ENCODE assay signal across 2 cellular contexts in genomic region chr19:4379383-4380253, GRCh38.
TF ChIP-seq lines count a peak whose summit lies in the region.

No MANE protein-coding gene starts in this region.

TF ChIP-seq in liver, 16 proteins besides CTCF, POLR2A, EP300 and RAD21:
- TF ChIP-seq YY1 (IDR thresholded peaks at IDR 0.05) (peak; percentile 20), HNF4A (conservative IDR thresholded peaks at IDR 0.05) (peak; percentile 45 to 71), GABPA (IDR thresholded peaks at IDR 0.05 in 1 of 2, conservative IDR thresholded peaks at IDR 0.05 in 1 of 2) (peak in 1 of 2 donors; percentile 45), JUND (IDR thresholded peaks at IDR 0.05) (peak in 1 of 2 donors; percentile 24), FOXA2 (IDR thresholded peaks at IDR 0.05) (peak; percentile 15), SP1 (IDR thresholded peaks at IDR 0.05) (peak; percentile 33), RXRA (IDR thresholded peaks at IDR 0.05) (peak; percentile 17 to 79), HNF4G (IDR thresholded peaks at IDR 0.05) (no peak), EGR1 (IDR thresholded peaks at IDR 0.05; ENCODE audit: low read depth in 2 of 2) (peak; percentile 75 to 94), MAX (IDR thresholded peaks at IDR 0.05) (no peak)

TF ChIP-seq in HepG2, 621 proteins besides CTCF, POLR2A, EP300 and RAD21:
- TF ChIP-seq ZFP36 (IDR thresholded peaks at IDR 0.05; ENCODE audit: borderline replicate concordance, low read depth, low read length, partially characterized antibody) (no peak), MEIS1 (CRISPR knock-in tag; IDR thresholded peaks at IDR 0.05; ENCODE audit: borderline replicate concordance) (no peak), ZBTB8A (CRISPR knock-in tag; IDR thresholded peaks at IDR 0.05; ENCODE audit: borderline replicate concordance, low read depth) (no peak), RFXANK (CRISPR knock-in tag; IDR thresholded peaks at IDR 0.05) (no peak), POGK (CRISPR knock-in tag; conservative IDR thresholded peaks at IDR 0.05) (no peak), SOX13 (IDR thresholded peaks at IDR 0.05) (no peak), SOX13 (CRISPR knock-in tag; conservative IDR thresholded peaks at IDR 0.05 in 1 of 2, IDR thresholded peaks at IDR 0.05 in 1 of 2) (no peak), ZNF343 (CRISPR knock-in tag; IDR thresholded peaks at IDR 0.05) (no peak), ZSCAN9 (CRISPR knock-in tag; IDR thresholded peaks at IDR 0.05; ENCODE audit: borderline replicate concordance) (no peak), NR2F6 (IDR thresholded peaks at IDR 0.05) (no peak), NR2F6 (CRISPR knock-in tag; IDR thresholded peaks at IDR 0.05) (no peak), CENPBD1 (CRISPR knock-in tag; IDR thresholded peaks at IDR 0.05; ENCODE audit: borderline replicate concordance, low read depth) (no peak), UBTF (CRISPR knock-in tag; IDR thresholded peaks at IDR 0.05) (no peak), TBP (CRISPR knock-in tag; IDR thresholded peaks at IDR 0.05) (no peak), SIN3A (IDR thresholded peaks at IDR 0.05; ENCODE audit: borderline replicate concordance, low read depth, low read length) (no peak), ZFP1 (CRISPR knock-in tag; IDR thresholded peaks at IDR 0.05) (no peak), CAMTA2 (CRISPR knock-in tag; IDR thresholded peaks at IDR 0.05; ENCODE audit: borderline replicate concordance) (no peak), TP53 (CRISPR knock-in tag; conservative IDR thresholded peaks at IDR 0.05) (no peak), ZNF136 (CRISPR knock-in tag; IDR thresholded peaks at IDR 0.05; ENCODE audit: low read depth) (no peak), ZNF562 (CRISPR knock-in tag; IDR thresholded peaks at IDR 0.05; ENCODE audit: borderline replicate concordance) (no peak), AHDC1 (CRISPR knock-in tag; IDR thresholded peaks at IDR 0.05; ENCODE audit: borderline replicate concordance) (no peak), ZNF10 (CRISPR knock-in tag; IDR thresholded peaks at IDR 0.05; ENCODE audit: borderline replicate concordance, low read depth) (no peak)
